ENCODE assay signal across 1 cellular context in genomic region chr6:81806793-81807565, GRCh38.
TF ChIP-seq lines count a peak whose summit lies in the region.

No MANE protein-coding gene starts in this region.

TF ChIP-seq in GM23338, 12 proteins besides CTCF, POLR2A, EP300 and RAD21 (continued from another document):
- TF ChIP-seq, protein P1, sequence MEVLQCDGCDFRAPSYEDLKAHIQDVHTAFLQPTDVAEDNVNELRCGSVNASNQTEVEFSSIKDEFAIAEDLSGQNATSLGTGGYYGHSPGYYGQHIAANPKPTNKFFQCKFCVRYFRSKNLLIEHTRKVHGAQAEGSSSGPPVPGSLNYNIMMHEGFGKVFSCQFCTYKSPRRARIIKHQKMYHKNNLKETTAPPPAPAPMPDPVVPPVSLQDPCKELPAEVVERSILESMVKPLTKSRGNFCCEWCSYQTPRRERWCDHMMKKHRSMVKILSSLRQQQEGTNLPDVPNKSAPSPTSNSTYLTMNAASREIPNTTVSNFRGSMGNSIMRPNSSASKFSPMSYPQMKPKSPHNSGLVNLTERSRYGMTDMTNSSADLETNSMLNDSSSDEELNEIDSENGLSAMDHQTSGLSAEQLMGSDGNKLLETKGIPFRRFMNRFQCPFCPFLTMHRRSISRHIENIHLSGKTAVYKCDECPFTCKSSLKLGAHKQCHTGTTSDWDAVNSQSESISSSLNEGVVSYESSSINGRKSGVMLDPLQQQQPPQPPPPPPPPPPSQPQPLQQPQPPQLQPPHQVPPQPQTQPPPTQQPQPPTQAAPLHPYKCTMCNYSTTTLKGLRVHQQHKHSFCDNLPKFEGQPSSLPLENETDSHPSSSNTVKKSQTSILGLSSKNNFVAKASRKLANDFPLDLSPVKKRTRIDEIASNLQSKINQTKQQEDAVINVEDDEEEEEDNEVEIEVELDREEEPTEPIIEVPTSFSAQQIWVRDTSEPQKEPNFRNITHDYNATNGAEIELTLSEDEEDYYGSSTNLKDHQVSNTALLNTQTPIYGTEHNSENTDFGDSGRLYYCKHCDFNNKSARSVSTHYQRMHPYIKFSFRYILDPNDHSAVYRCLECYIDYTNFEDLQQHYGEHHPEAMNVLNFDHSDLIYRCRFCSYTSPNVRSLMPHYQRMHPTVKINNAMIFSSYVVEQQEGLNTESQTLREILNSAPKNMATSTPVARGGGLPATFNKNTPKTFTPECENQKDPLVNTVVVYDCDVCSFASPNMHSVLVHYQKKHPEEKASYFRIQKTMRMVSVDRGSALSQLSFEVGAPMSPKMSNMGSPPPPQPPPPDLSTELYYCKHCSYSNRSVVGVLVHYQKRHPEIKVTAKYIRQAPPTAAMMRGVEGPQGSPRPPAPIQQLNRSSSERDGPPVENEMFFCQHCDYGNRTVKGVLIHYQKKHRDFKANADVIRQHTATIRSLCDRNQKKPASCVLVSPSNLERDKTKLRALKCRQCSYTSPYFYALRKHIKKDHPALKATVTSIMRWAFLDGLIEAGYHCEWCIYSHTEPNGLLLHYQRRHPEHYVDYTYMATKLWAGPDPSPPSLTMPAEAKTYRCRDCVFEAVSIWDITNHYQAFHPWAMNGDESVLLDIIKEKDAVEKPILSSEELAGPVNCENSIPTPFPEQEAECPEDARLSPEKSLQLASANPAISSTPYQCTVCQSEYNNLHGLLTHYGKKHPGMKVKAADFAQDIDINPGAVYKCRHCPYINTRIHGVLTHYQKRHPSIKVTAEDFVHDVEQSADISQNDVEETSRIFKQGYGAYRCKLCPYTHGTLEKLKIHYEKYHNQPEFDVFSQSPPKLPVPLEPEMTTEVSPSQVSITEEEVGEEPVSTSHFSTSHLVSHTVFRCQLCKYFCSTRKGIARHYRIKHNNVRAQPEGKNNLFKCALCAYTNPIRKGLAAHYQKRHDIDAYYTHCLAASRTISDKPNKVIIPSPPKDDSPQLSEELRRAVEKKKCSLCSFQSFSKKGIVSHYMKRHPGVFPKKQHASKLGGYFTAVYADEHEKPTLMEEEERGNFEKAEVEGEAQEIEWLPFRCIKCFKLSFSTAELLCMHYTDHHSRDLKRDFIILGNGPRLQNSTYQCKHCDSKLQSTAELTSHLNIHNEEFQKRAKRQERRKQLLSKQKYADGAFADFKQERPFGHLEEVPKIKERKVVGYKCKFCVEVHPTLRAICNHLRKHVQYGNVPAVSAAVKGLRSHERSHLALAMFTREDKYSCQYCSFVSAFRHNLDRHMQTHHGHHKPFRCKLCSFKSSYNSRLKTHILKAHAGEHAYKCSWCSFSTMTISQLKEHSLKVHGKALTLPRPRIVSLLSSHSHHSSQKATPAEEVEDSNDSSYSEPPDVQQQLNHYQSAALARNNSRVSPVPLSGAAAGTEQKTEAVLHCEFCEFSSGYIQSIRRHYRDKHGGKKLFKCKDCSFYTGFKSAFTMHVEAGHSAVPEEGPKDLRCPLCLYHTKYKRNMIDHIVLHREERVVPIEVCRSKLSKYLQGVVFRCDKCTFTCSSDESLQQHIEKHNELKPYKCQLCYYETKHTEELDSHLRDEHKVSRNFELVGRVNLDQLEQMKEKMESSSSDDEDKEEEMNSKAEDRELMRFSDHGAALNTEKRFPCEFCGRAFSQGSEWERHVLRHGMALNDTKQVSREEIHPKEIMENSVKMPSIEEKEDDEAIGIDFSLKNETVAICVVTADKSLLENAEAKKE (CRISPR knock-in tag; IDR thresholded peaks at IDR 0.05): no peak
- TF ChIP-seq ZNF114 (CRISPR knock-in tag; IDR thresholded peaks at IDR 0.05) (no peak), STAT1 (IDR thresholded peaks at IDR 0.05; ENCODE audit: unreplicated experiment) (no peak), NANOG (IDR thresholded peaks at IDR 0.05; ENCODE audit: borderline replicate concordance) (no peak), CREB1 (CRISPR knock-in tag; IDR thresholded peaks at IDR 0.05; ENCODE audit: low read depth) (no peak), POLR2AphosphoS5 (IDR thresholded peaks at IDR 0.05; ENCODE audit: low read depth) (no peak), REST (IDR thresholded peaks at IDR 0.05; ENCODE audit: unreplicated experiment) (no peak), ZNF331 (CRISPR knock-in tag; IDR thresholded peaks at IDR 0.05; ENCODE audit: low read depth) (no peak), JUNB (IDR thresholded peaks at IDR 0.05; ENCODE audit: unreplicated experiment) (no peak), EZH2 (IDR thresholded peaks at IDR 0.05; ENCODE audit: low read depth, unreplicated experiment) (no peak), ETS1 (IDR thresholded peaks at IDR 0.05) (no peak)
TF ChIP-seq in GM23338: peak in this region for 0.
